Comparison of ENCODE assay signal across 15 cellular contexts in genomic region chr2:74491671-74492544, GRCh38. TPM values are rescaled to one million over a fixed set of nuclear protein-coding genes. Genes with fewer than 3 reads are reported as not detected.
DNase-seq lines count a peak whose midpoint lies in the region; ATAC-seq and TF ChIP-seq lines count a peak whose summit lies in the region.
"Had no signal": no experiment of that assay in that cellular context is flagged by ENCODE, and none has a peak within 500 bp of the region (broad histone marks: within the 10 kb centered on the region; RNA-seq: fewer than 3 reads in every experiment).

No MANE protein-coding gene starts in this region.

- H3K27ac ChIP-seq in right cardiac atrium (ENCODE audit: low read length) = no peak overlapping the region
- no peak overlapping the region for H3K27ac ChIP-seq in right atrium auricular region
- no peak overlapping the region for H3K27ac ChIP-seq in lower lobe of right lung
- H3K27ac ChIP-seq: BLaER1, GM23248 had no signal

- H3K36me3 ChIP-seq in right atrium auricular region (peaks cover 40% of the 10 kb centered on the region), lower lobe of right lung (peaks cover 65% of the 10 kb centered on the region)

- H3K36me3 Mint-ChIP-seq in endothelial cell (ENCODE audit: low read depth, unreplicated experiment) = peaks cover 39% of the 10 kb centered on the region
- peaks cover 45 to 60% of the 10 kb centered on the region in 2 donors for H3K36me3 Mint-ChIP-seq in stimulated activated naive B cell treated with anti-CD40 and anti-IgM and Interleukin-4, amounts not matched to agents 10 μg/mL and 1 μg/mL and 100 μg/mL, for 72 hours
- H3K36me3 Mint-ChIP-seq in effector memory CD8-positive, alpha-beta T cell (ENCODE audit: insufficient read depth) = peaks cover 34% of the 10 kb centered on the region

- ATAC-seq in right cardiac atrium (no peak), lower lobe of right lung (no peak)
- no peak for ATAC-seq in stimulated activated naive B cell treated with anti-CD40 and anti-IgM and Interleukin-4, amounts not matched to agents 10 μg/mL and 1 μg/mL and 100 μg/mL, for 72 hours (replicated peaks)
- ATAC-seq in stimulated activated naive CD8-positive, alpha-beta T cell treated with anti-CD3 and anti-CD28 coated beads, Interleukin-15, amount 100 ng/mL, for 72 hours = no peak
- no peak for ATAC-seq in effector memory CD8-positive, alpha-beta T cell (replicated peaks)
- ATAC-seq: HCT116 had no signal

- H3K4me1 Mint-ChIP-seq in endothelial cell (ENCODE audit: unreplicated experiment) = no peaks in the 10 kb centered on the region
- H3K4me1 Mint-ChIP-seq in stimulated activated naive B cell treated with anti-CD40 and anti-IgM and Interleukin-4, amounts not matched to agents 10 μg/mL and 1 μg/mL and 100 μg/mL, for 72 hours = peaks cover 8 to 15% of the 10 kb centered on the region in 2 donors
- peaks cover 2% of the 10 kb centered on the region for H3K4me1 Mint-ChIP-seq in stimulated activated naive CD8-positive, alpha-beta T cell treated with anti-CD3 and anti-CD28 coated beads, Interleukin-15, amount 100 ng/mL, for 72 hours
- H3K4me1 Mint-ChIP-seq in effector memory CD8-positive, alpha-beta T cell (ENCODE audit: low read depth in 2 of 2) = no peaks in the 10 kb centered on the region

- H3K4me1 ChIP-seq in right cardiac atrium (ENCODE audit: control insufficient read depth, insufficient read depth, low read length) (no peaks in the 10 kb centered on the region), right atrium auricular region (no peaks in the 10 kb centered on the region), lower lobe of right lung (no peaks in the 10 kb centered on the region)
- H3K4me1 ChIP-seq: BLaER1 had no signal

- no peak overlapping the region for H3K4me3 ChIP-seq in right cardiac atrium (ENCODE audit: low read length)
- no peak overlapping the region for H3K4me3 ChIP-seq in right atrium auricular region
- no peak overlapping the region for H3K4me3 ChIP-seq in lower lobe of right lung
- H3K4me3 ChIP-seq: BLaER1, GM23248 had no signal

- peak overlapping the region; percentile 10 for H3K27ac Mint-ChIP-seq in endothelial cell (ENCODE audit: unreplicated experiment)
- peak overlapping the region; percentile 20 for H3K27ac Mint-ChIP-seq in stimulated activated naive B cell treated with anti-CD40 and anti-IgM and Interleukin-4, amounts not matched to agents 10 μg/mL and 1 μg/mL and 100 μg/mL, for 72 hours
- H3K27ac Mint-ChIP-seq in stimulated activated naive CD8-positive, alpha-beta T cell treated with anti-CD3 and anti-CD28 coated beads, Interleukin-15, amount 100 ng/mL, for 72 hours = no peak overlapping the region
- H3K27ac Mint-ChIP-seq in effector memory CD8-positive, alpha-beta T cell = no peak overlapping the region
- H3K27ac Mint-ChIP-seq: CD8-positive, alpha-beta memory T cell had no signal

- H3K9me3 Mint-ChIP-seq in endothelial cell (ENCODE audit: unreplicated experiment) = no peaks in the 10 kb centered on the region
- no peaks in the 10 kb centered on the region for H3K9me3 Mint-ChIP-seq in stimulated activated naive B cell treated with anti-CD40 and anti-IgM and Interleukin-4, amounts not matched to agents 10 μg/mL and 1 μg/mL and 100 μg/mL, for 72 hours
- H3K9me3 Mint-ChIP-seq in stimulated activated naive CD8-positive, alpha-beta T cell treated with anti-CD3 and anti-CD28 coated beads, Interleukin-15, amount 100 ng/mL, for 72 hours = no peaks in the 10 kb centered on the region
- H3K9me3 Mint-ChIP-seq in effector memory CD8-positive, alpha-beta T cell = no peaks in the 10 kb centered on the region
- H3K9me3 Mint-ChIP-seq: CD8-positive, alpha-beta memory T cell had no signal

- 94% methylated on average over 12 of the region's 12 CpGs for whole genome bisulfite sequencing in right cardiac atrium

- H3K9me3 ChIP-seq in right cardiac atrium (ENCODE audit: control insufficient read depth, low read length) = no peaks in the 10 kb centered on the region
- no peaks in the 10 kb centered on the region for H3K9me3 ChIP-seq in right atrium auricular region
- H3K9me3 ChIP-seq in lower lobe of right lung = no peaks in the 10 kb centered on the region
- H3K9me3 ChIP-seq: BLaER1, Caco-2 had no signal

- H3K27me3 ChIP-seq in right cardiac atrium (ENCODE audit: control insufficient read depth, insufficient read depth) (no peaks in the 10 kb centered on the region), right atrium auricular region (no peaks in the 10 kb centered on the region), lower lobe of right lung (ENCODE audit: low read depth) (no peaks in the 10 kb centered on the region)

- H3K4me3 Mint-ChIP-seq in endothelial cell (ENCODE audit: unreplicated experiment) = peak overlapping the region; percentile 63
- no peak overlapping the region for H3K4me3 Mint-ChIP-seq in stimulated activated naive B cell treated with anti-CD40 and anti-IgM and Interleukin-4, amounts not matched to agents 10 μg/mL and 1 μg/mL and 100 μg/mL, for 72 hours
- H3K4me3 Mint-ChIP-seq in stimulated activated naive CD8-positive, alpha-beta T cell treated with anti-CD3 and anti-CD28 coated beads, Interleukin-15, amount 100 ng/mL, for 72 hours = no peak overlapping the region
- no peak overlapping the region for H3K4me3 Mint-ChIP-seq in effector memory CD8-positive, alpha-beta T cell
- H3K4me3 Mint-ChIP-seq: CD8-positive, alpha-beta memory T cell had no signal

- no peak for TF ChIP-seq CTCF in right atrium auricular region (IDR thresholded peaks at IDR 0.05)
- TF ChIP-seq CTCF in endothelial cell (IDR thresholded peaks at IDR 0.05; ENCODE audit: unreplicated experiment) = no peak
- no peak for TF ChIP-seq CTCF in lower lobe of right lung (IDR thresholded peaks at IDR 0.05)

- intact Hi-C loops in right cardiac atrium (cut with DNase I) (no loop called here), lower lobe of right lung (cut with DNase I) (no loop called here)

- DNase-seq in right cardiac atrium = peak; percentile 8 to 31 (median 24)
- DNase-seq in right atrium auricular region (ENCODE audit: low spot score) = no peak
- DNase-seq in endothelial cell (ENCODE audit: low spot score) = no peak
- DNase-seq in lower lobe of right lung = peak; percentile 28
- no peak for DNase-seq in stimulated activated naive B cell treated with anti-CD40 and anti-IgM and Interleukin-4, amounts not matched to agents 10 μg/mL and 1 μg/mL and 100 μg/mL, for 72 hours
- DNase-seq in stimulated activated naive CD8-positive, alpha-beta T cell treated with anti-CD3 and anti-CD28 coated beads, Interleukin-15, amount 100 ng/mL, for 72 hours = no peak
- no peak for DNase-seq in effector memory CD8-positive, alpha-beta T cell
- DNase-seq: 8988T; AML-193; Caco-2; CD8-positive, alpha-beta memory T cell; DMS 273 treated with DMSO at 0.1 percent for 48 hours; GM23248 had no signal

- peaks cover 13% of the 10 kb centered on the region for H3K27me3 Mint-ChIP-seq in endothelial cell (ENCODE audit: unreplicated experiment)
- no peaks in the 10 kb centered on the region for H3K27me3 Mint-ChIP-seq in stimulated activated naive B cell treated with anti-CD40 and anti-IgM and Interleukin-4, amounts not matched to agents 10 μg/mL and 1 μg/mL and 100 μg/mL, for 72 hours
- H3K27me3 Mint-ChIP-seq in stimulated activated naive CD8-positive, alpha-beta T cell treated with anti-CD3 and anti-CD28 coated beads, Interleukin-15, amount 100 ng/mL, for 72 hours = no peaks in the 10 kb centered on the region
- H3K27me3 Mint-ChIP-seq in effector memory CD8-positive, alpha-beta T cell = no peaks in the 10 kb centered on the region
- H3K27me3 Mint-ChIP-seq: CD8-positive, alpha-beta memory T cell had no signal

RNA-seq across cellular contexts. Expression of gene LBX2, which starts 7.5 kb away (rescaled TPM):
- total RNA-seq in right cardiac atrium = 1 to 10 TPM in 1 of 4 donors, under 1 TPM in 3; 0.51 to 1.2 (median 0.85) TPM
- 0.52 TPM for polyA plus RNA-seq in right cardiac atrium
- 1 to 10 TPM in 1 of 2 donors, under 1 TPM in 1; 0.83 to 1.0 TPM for total RNA-seq in right atrium auricular region
- total RNA-seq in endothelial cell (ENCODE audit: unreplicated experiment) = not detected
- total RNA-seq in lower lobe of right lung = 1.5 TPM
- polyA plus RNA-seq: CD8-positive, alpha-beta memory T cell had no signal

RNA-seq across cellular contexts. Expression of gene TTC31, which starts 9.0 kb away (rescaled TPM):
- 10 to 100 TPM; 11.3 to 12.3 (median 11.8) TPM for total RNA-seq in right cardiac atrium
- 11.4 TPM for polyA plus RNA-seq in right cardiac atrium
- total RNA-seq in right atrium auricular region = 1 to 10 TPM; 9.1 to 9.6 TPM
- 16.8 TPM for total RNA-seq in endothelial cell (ENCODE audit: unreplicated experiment)
- 23.0 TPM for total RNA-seq in lower lobe of right lung

RNA-seq across cellular contexts. Expression of gene CCDC142, which starts 9.1 kb away (rescaled TPM):
- total RNA-seq in right cardiac atrium (10 to 100 TPM in 2 of 4 donors, 1 to 10 TPM in 2; 7.5 to 11.1 (median 9.4) TPM), right atrium auricular region (10 to 100 TPM in 1 of 2 donors, 1 to 10 TPM in 1; 3.8 to 13.6 TPM), endothelial cell (ENCODE audit: unreplicated experiment) (20.7 TPM), lower lobe of right lung (20.2 TPM)
- polyA plus RNA-seq in right cardiac atrium = 5.5 TPM

RNA-seq across cellular contexts. Expression of gene PCGF1, which starts 15.6 kb away (rescaled TPM):
- total RNA-seq in right cardiac atrium (10 to 100 TPM; 20.5 to 38.7 (median 25.6) TPM), right atrium auricular region (10 to 100 TPM; 15.2 to 19.0 TPM), endothelial cell (ENCODE audit: unreplicated experiment) (13.5 TPM), lower lobe of right lung (28.4 TPM)
- 20.9 TPM for polyA plus RNA-seq in right cardiac atrium

RNA-seq across cellular contexts. Expression of gene MRPL53, which starts 19.4 kb away (rescaled TPM):
- total RNA-seq in right cardiac atrium (100 to 1,000 TPM; 116 to 157 (median 131) TPM), right atrium auricular region (10 to 100 TPM; 19.8 to 81.4 TPM), endothelial cell (ENCODE audit: unreplicated experiment) (59.0 TPM), lower lobe of right lung (81.3 TPM)
- polyA plus RNA-seq in right cardiac atrium = 107 TPM

Comparison
In these comparisons a context has a peak if more than half of its experiments do, and no peak if none do; other contexts are left out.
1. DNase-seq: peak in right cardiac atrium (3 of 3) and lower lobe of right lung (single experiment); none in right atrium auricular region (single experiment), endothelial cell (single experiment), stimulated activated naive B cell treated with anti-CD40 and anti-IgM and Interleukin-4, amounts not matched to agents 10 μg/mL and 1 μg/mL and 100 μg/mL, for 72 hours (single experiment), stimulated activated naive CD8-positive, alpha-beta T cell treated with anti-CD3 and anti-CD28 coated beads, Interleukin-15, amount 100 ng/mL, for 72 hours (0 of 2) and effector memory CD8-positive, alpha-beta T cell (0 of 3).
2. H3K27ac Mint-ChIP-seq: peak in endothelial cell (single experiment) and stimulated activated naive B cell treated with anti-CD40 and anti-IgM and Interleukin-4, amounts not matched to agents 10 μg/mL and 1 μg/mL and 100 μg/mL, for 72 hours (single experiment); none in stimulated activated naive CD8-positive, alpha-beta T cell treated with anti-CD3 and anti-CD28 coated beads, Interleukin-15, amount 100 ng/mL, for 72 hours (0 of 2) and effector memory CD8-positive, alpha-beta T cell (0 of 2).